ENCODE assay signal across 10 cellular contexts in the genomic region with DNA sequence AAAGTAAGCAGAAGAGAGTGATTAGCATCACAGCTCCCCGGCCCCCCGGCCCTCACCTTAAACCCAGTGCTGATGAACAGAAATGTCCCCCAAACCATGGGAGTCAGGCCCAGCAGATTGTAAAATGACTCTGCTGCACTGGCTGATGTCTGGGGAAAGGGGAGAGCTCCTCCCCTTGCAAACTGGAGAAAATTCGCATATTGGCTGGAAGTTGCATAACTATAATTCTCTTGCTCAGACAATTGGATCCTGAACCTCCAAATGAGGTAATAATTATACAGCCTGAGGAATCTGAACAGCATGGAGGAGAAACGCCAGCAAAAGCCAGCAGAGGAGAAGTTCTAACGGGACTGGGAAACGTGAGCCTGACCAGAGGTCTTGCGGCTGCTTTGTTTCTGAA.
DNase-seq lines count a peak whose midpoint lies in the region; TF ChIP-seq lines count a peak whose summit lies in the region.
"Had no signal": no experiment of that assay in that cellular context is flagged by ENCODE, and none has a peak within 500 bp of the region (broad histone marks: within the 10 kb centered on the region; RNA-seq: fewer than 3 reads in every experiment).

No MANE protein-coding gene starts in this region.

- no peak overlapping the region for H2AK5ac ChIP-seq in trophoblast cell (ENCODE audit: low read length)

- H2BK12ac ChIP-seq in trophoblast cell (ENCODE audit: low read length) = no peak overlapping the region

- no peak overlapping the region for H4K12ac ChIP-seq in trophoblast cell (ENCODE audit: low read depth, low read length)

- H3K4ac ChIP-seq in trophoblast cell (ENCODE audit: low read depth, low read length) = no peak overlapping the region

- no peak overlapping the region for H3K23ac ChIP-seq in trophoblast cell (ENCODE audit: low read length)

- H3K4me2 ChIP-seq in trophoblast cell (ENCODE audit: low read length) = no peak overlapping the region

- no peak overlapping the region for H4K8ac ChIP-seq in trophoblast cell (ENCODE audit: low read depth, low read length)

- no peaks in the 10 kb centered on the region for H3K9me3 ChIP-seq in SJSA1 (replicated peaks)
- peaks cover 3% of the 10 kb centered on the region for H3K9me3 ChIP-seq in trophoblast cell (ENCODE audit: insufficient read depth, low read depth, low read length)
- H3K9me3 ChIP-seq in effector memory CD4-positive, alpha-beta T cell (ENCODE audit: control insufficient read depth, low read length) = no peaks in the 10 kb centered on the region

- WGBS in trophoblast cell (ENCODE audit: extremely low coverage, insufficient coverage, insufficient read length) = no CpG with 5 or more reads among the region's 7 CpGs

- no peaks in the 10 kb centered on the region for H3K27me3 ChIP-seq in SJSA1 (replicated peaks)
- H3K27me3 ChIP-seq in trophoblast cell (ENCODE audit: insufficient read depth, low read length) = no peaks in the 10 kb centered on the region
- H3K27me3 ChIP-seq in effector memory CD4-positive, alpha-beta T cell (replicated peaks; ENCODE audit: control insufficient read depth, insufficient read depth, low read length, poor library complexity, severe bottlenecking) = no peaks in the 10 kb centered on the region

- no peak overlapping the region for H3K14ac ChIP-seq in trophoblast cell (ENCODE audit: low read length)

- H3K18ac ChIP-seq in trophoblast cell (ENCODE audit: low read length) = no peak overlapping the region

- H3K9ac ChIP-seq in trophoblast cell (ENCODE audit: low read length) = no peak overlapping the region

- H3K79me2 ChIP-seq in trophoblast cell (ENCODE audit: control insufficient read depth, insufficient read depth, low read length, poor library complexity) = no peaks in the 10 kb centered on the region

- H3K27ac ChIP-seq in SJSA1 (peak overlapping the region; percentile 82), trophoblast cell (ENCODE audit: low read depth, low read length) (peak overlapping the region; percentile 14)
- no peak overlapping the region for H3K27ac ChIP-seq in effector memory CD4-positive, alpha-beta T cell (ENCODE audit: insufficient read depth, low read length, poor library complexity, severe bottlenecking)

- peak overlapping the region; percentile 23 for H3K4me3 ChIP-seq in AG10803 (ENCODE audit: low read length)
- H3K4me3 ChIP-seq in SJSA1 = no peak overlapping the region
- no peak overlapping the region for H3K4me3 ChIP-seq in fibroblast of the aortic adventitia (ENCODE audit: low read depth, low read length)
- no peak overlapping the region for H3K4me3 ChIP-seq in trophoblast cell (ENCODE audit: low read depth, low read length)
- no peak overlapping the region for H3K4me3 ChIP-seq in effector memory CD4-positive, alpha-beta T cell (ENCODE audit: insufficient read depth, low read depth, low read length, poor library complexity, severe bottlenecking)

- no peak overlapping the region for H2AFZ ChIP-seq in trophoblast cell (ENCODE audit: insufficient read depth, low read length, poor library complexity)

- no peak overlapping the region for H2BK5ac ChIP-seq in trophoblast cell (ENCODE audit: low read depth, low read length, poor library complexity)

- TF ChIP-seq CTCF in AG10803 (conservative IDR thresholded peaks at IDR 0.05; ENCODE audit: low read length) (no peak), fibroblast of the aortic adventitia (IDR thresholded peaks at IDR 0.05; ENCODE audit: insufficient read depth, low read length) (no peak)

- peaks cover 3% of the 10 kb centered on the region for H3K79me1 ChIP-seq in trophoblast cell (ENCODE audit: low read length)

- no peak overlapping the region for H4K91ac ChIP-seq in trophoblast cell (ENCODE audit: low read depth, low read length)

- H2BK120ac ChIP-seq in trophoblast cell (ENCODE audit: insufficient read depth, low read length, poor library complexity) = no peak overlapping the region

- DNase-seq in AG10803 (ENCODE audit: low read depth) (peak; percentile 93), SJSA1 (ENCODE audit: low read depth in 1 of 2, low spot score in 2 of 2) (no peak), fibroblast of the aortic adventitia (ENCODE audit: low read depth) (peak; percentile 92), trophoblast cell (peak in 1 of 2 donors; percentile 27), GF-D8 (lab: John Stamatoyannopoulos, UW) (no peak), SK-N-DZ (ENCODE audit: low spot score) (no peak), DMS 273 treated with DMSO at 0.1 percent for 48 hours (lab: John Stamatoyannopoulos, UW) (no peak)
- no peak for DNase-seq in effector memory CD4-positive, alpha-beta T cell
- DNase-seq: CD4-positive, alpha-beta T cell; MV-4-11 had no signal

- H3K4me1 ChIP-seq in SJSA1 (replicated peaks) = peaks cover 83% of the 10 kb centered on the region
- peaks cover 12 to 13% of the 10 kb centered on the region in 2 experiments for H3K4me1 ChIP-seq in trophoblast cell (ENCODE audit: control insufficient read depth in 1 of 2, insufficient read depth in 2 of 2, low read length in 2 of 2)
- H3K4me1 ChIP-seq in effector memory CD4-positive, alpha-beta T cell (ENCODE audit: control insufficient read depth, insufficient read depth, low read length, poor library complexity, severe bottlenecking) = no peaks in the 10 kb centered on the region

- H3K36me3 ChIP-seq in SJSA1 (no peaks in the 10 kb centered on the region), trophoblast cell (ENCODE audit: control insufficient read depth in 1 of 2, insufficient read depth in 2 of 2, low read length in 2 of 2) (no peaks in the 10 kb centered on the region)
- H3K36me3 ChIP-seq in effector memory CD4-positive, alpha-beta T cell (ENCODE audit: control insufficient read depth, insufficient read depth, low read length) = no peaks in the 10 kb centered on the region

Comparison
In these comparisons a context has a peak if more than half of its experiments do, and no peak if none do; other contexts are left out.
1. DNase-seq: peak in AG10803 (single experiment) and fibroblast of the aortic adventitia (single experiment); none in SJSA1 (0 of 2), effector memory CD4-positive, alpha-beta T cell (0 of 3), GF-D8 (single experiment), SK-N-DZ (single experiment) and DMS 273 treated with DMSO at 0.1 percent for 48 hours (single experiment).